14 cellular contexts compared by ENCODE assay signal in the genomic region with DNA sequence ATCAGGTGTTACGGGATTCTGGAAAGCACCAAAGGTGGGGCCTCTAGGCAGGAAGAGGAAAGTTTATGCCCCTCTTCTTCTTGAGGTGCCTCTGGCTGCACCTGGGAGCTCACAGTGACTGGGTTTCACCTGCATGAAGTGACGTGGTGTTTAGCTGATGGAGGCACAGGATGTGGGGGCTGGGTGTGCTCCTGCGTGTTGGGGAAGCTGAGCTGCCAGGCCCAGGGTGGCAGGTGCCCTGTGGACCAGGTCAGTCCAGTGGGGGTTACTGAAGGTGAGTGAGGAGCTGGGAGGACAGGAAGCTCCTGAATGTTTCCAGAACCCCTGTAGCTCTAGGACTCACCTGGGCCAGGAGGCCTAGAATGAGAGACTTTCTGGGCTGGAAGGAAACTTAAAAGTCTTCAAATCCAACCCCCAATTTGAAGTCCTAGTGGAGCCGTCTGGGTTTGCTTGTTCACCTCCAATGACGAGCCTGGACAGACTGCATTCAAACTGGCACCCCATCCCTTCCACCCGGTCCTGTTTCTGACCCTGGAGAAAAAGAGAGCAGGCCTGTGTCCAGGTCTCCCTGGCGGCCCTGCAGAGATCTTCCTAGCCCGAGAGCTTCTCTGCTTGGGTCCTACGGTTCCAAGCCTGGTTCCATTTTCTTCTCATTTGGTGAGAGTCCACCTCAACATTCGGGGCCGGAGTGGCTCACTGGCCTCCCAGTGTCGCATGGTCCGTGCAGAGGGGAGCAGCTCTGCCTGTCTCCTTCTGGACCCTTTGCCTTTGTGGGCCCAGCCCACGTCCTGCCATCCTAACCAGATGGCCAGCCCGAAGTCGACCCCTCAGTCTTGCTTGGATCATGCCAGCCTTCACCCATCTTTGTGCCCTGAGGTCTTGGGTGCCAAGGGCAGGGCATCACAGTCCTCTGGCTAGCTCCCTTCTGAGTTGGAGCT. TPM values are rescaled to one million over a fixed set of nuclear protein-coding genes. Genes with fewer than 3 reads are reported as not detected.
DNase-seq lines count a peak whose midpoint lies in the region; ATAC-seq, FAIRE-seq and TF ChIP-seq lines count a peak whose summit lies in the region.
"Had no signal": no experiment of that assay in that cellular context is flagged by ENCODE, and none has a peak within 500 bp of the region (broad histone marks: within the 10 kb centered on the region; RNA-seq: fewer than 3 reads in every experiment).

No MANE protein-coding gene starts in this region.

- H3K9me3 ChIP-seq in K562 (replicated peaks; ENCODE audit: control insufficient read depth, insufficient read depth, low read depth, low read length) = no peaks in the 10 kb centered on the region
- no peaks in the 10 kb centered on the region for H3K9me3 ChIP-seq in stomach
- no peaks in the 10 kb centered on the region for H3K9me3 ChIP-seq in psoas muscle
- H3K9me3 ChIP-seq: body of pancreas, esophagus muscularis mucosa, testis had no signal

- no peak overlapping the region for H3K4me2 ChIP-seq in K562 (ENCODE audit: insufficient read depth, low read length)

- H3K27me3 ChIP-seq in K562 (ENCODE audit: control insufficient read depth in 2 of 2, insufficient read depth in 2 of 2, low read length in 2 of 2) (no peaks in the 10 kb centered on the region), stomach (no peaks in the 10 kb centered on the region), psoas muscle (ENCODE audit: insufficient read depth in 3 of 3, low read length in 2 of 3) (no peaks in the 10 kb centered on the region)
- H3K27me3 ChIP-seq: body of pancreas, esophagus muscularis mucosa, testis had no signal

- DNase-seq in activated T-cell treated with anti-CD3 and anti-CD28 coated beads for 1 hour (ENCODE audit: low read depth) (peak; percentile 57), activated T-cell treated with anti-CD3 and anti-CD28 coated beads for 4 hours (no peak), T-helper 22 cell (ENCODE audit: low read depth) (peak; percentile 64), K562 (ENCODE audit: extremely low read depth in 1 of 4, low spot score in 3 of 4) (no peak), stomach (no peak), HuH-7.5 (ENCODE audit: low spot score) (no peak), NOMO-1 treated with DMSO at 0.1 percent for 48 hours (lab: John Stamatoyannopoulos, UW; ENCODE audit: unreplicated experiment) (no peak), psoas muscle (no peak)
- DNase-seq: nephron progenitor cell, PC-3, testis had no signal

- TF ChIP-seq POLR2A in K562 (conservative IDR thresholded peaks at IDR 0.05) (no peak), stomach (IDR thresholded peaks at IDR 0.05) (no peak)

- CTCF ChIA-PET in K562 (lab: Yijun Ruan, JAX; ENCODE audit: low intra/inter-chr PET ratio) = no interaction called here

- TF ChIP-seq EP300 in K562 (IDR thresholded peaks at IDR 0.05; ENCODE audit: low read length) = no peak
- TF ChIP-seq EP300 in stomach (IDR thresholded peaks at IDR 0.05) = no peak

- TF ChIP-seq CTCF in K562 (IDR thresholded peaks at IDR 0.05 in 2 of 3, conservative IDR thresholded peaks at IDR 0.05 in 1 of 3; ENCODE audit: insufficient read depth in 2 of 3, low read depth in 1 of 3, low read length in 3 of 3) (no peak), stomach (IDR thresholded peaks at IDR 0.05) (no peak), psoas muscle (IDR thresholded peaks at IDR 0.05) (no peak)

- peak overlapping the region in 1 of 2 experiments; percentile 69; a peak in 2 of 4 replicates for H3K9ac ChIP-seq in K562 (ENCODE audit: insufficient read depth in 1 of 2, low read depth in 2 of 2, low read length in 2 of 2)

- BruUV-seq in K562 (replicated peaks; lab: Mats Ljungman, UMichigan) = no TSS peak

- no peak for TF ChIP-seq RAD21 in K562 (CRISPR knock-in tag; conservative IDR thresholded peaks at IDR 0.05 in 1 of 2, IDR thresholded peaks at IDR 0.05 in 1 of 2)

- H3K9me1 ChIP-seq in K562 (ENCODE audit: control insufficient read depth, insufficient read depth, low read length) = no peaks in the 10 kb centered on the region

- H3K4me3 ChIP-seq in K562 = no peak overlapping the region
- H3K4me3 ChIP-seq in stomach = no peak overlapping the region
- H3K4me3 ChIP-seq in psoas muscle = no peak overlapping the region
- H3K4me3 ChIP-seq: body of pancreas, esophagus muscularis mucosa, testis had no signal

- no peak for FAIRE-seq in K562 (lab: Jason Lieb, UNC)
- FAIRE-seq: islet of Langerhans had no signal

- H3K36me3 ChIP-seq in K562 (ENCODE audit: control insufficient read depth, insufficient read depth, low read length) (no peaks in the 10 kb centered on the region), stomach (peaks cover 0 to 35% (median 22%) of the 10 kb centered on the region in 4 donors), psoas muscle (ENCODE audit: insufficient read depth in 1 of 2, low read depth in 1 of 2) (peaks cover 0 to 4% of the 10 kb centered on the region in 2 donors)

- POLR2A ChIA-PET in K562 (lab: Yijun Ruan, JAX) = interaction anchor here (0.7 to 22.9 kb wide), 6 partner anchors 11 to 60 kb away, joined by 3 to 464 read pairs (median 8); a partner anchor contains a TSS

- no peaks in the 10 kb centered on the region for H3K79me2 ChIP-seq in K562 (ENCODE audit: control insufficient read depth, insufficient read depth, low read length)

- no peaks in the 10 kb centered on the region for H4K20me1 ChIP-seq in K562 (replicated peaks; ENCODE audit: control insufficient read depth, insufficient read depth, low read length)

- in situ Hi-C loops in K562 (cut with MboI) = no loop called here

- intact Hi-C loops in K562 (cut with micrococcal nuclease) (no loop called here), stomach (cut with DNase I; ENCODE audit: low total_unique reads) (no loop called here), psoas muscle (cut with DNase I) (no loop called here)

- H2AFZ ChIP-seq in K562 (ENCODE audit: low read depth, low read length) = peak overlapping the region; percentile 20; the same call in 1 of the 2 replicates

- WGBS in K562 (ENCODE audit: insufficient coverage, low coverage, missing lambda C conversion rate) = 50% methylated on average over 16 of the region's 16 CpGs
- 84 to 92% (median 86%) methylated on average over 15 to 16 of the region's 16 CpGs for WGBS in stomach, 5 donors
- WGBS in psoas muscle, 3 donors = 84 to 91% (median 85%) methylated on average over 16 of the region's 16 CpGs

- H3K4me1 ChIP-seq in K562 (replicated peaks in 1 of 2; ENCODE audit: control insufficient read depth in 2 of 2, insufficient read depth in 2 of 2, low read length in 2 of 2) (peaks cover 23 to 26% of the 10 kb centered on the region in 2 experiments; a peak in 4 of 5 replicates), stomach (no peaks in the 10 kb centered on the region), psoas muscle (no peaks in the 10 kb centered on the region)
- H3K4me1 ChIP-seq: body of pancreas, esophagus muscularis mucosa, testis had no signal

- ATAC-seq in K562 (no peak; the same call in 1 of the 3 replicates), psoas muscle (no peak)
- ATAC-seq: body of pancreas, PC-3 had no signal

- H3K27ac ChIP-seq in K562 (ENCODE audit: extremely low read depth, low read depth, low read length) (no peak overlapping the region), stomach (peak overlapping the region in 4 of 5 donors; percentile 20 to 51 (median 26)), psoas muscle (no peak overlapping the region)
- H3K27ac ChIP-seq: body of pancreas, esophagus muscularis mucosa, testis had no signal

RNA-seq across cellular contexts. Expression of a gene that starts 22.3 kb away (rescaled TPM):
- total RNA-seq in K562 (2011; cell fraction: chromatin; rRNA removed; ENCODE audit: low replicate concordance) = 2.6 and 5.9 TPM in 2 replicates
- 3.0 and 4.3 TPM in 2 replicates for total RNA-seq in K562 (2011; cell fraction: nucleolus; rRNA removed)
- 2.1 and 2.3 TPM in 2 replicates for total RNA-seq in K562 (2011; cell fraction: nucleoplasm; rRNA removed)
- total RNA-seq in K562 (2014; rRNA removed) = not detected in 2 replicates
- 0.04 TPM in 1 of 2 replicates, not detected in the other for total RNA-seq in K562 (2014; rRNA removed; fragmentation: Illumina TruSeq; extraction: Trizol)
- total RNA-seq in K562 (2015; rRNA removed; fragmentation: Illumina TruSeq; extraction: Trizol) = 0.04 TPM in 1 of 2 replicates, not detected in the other
- total RNA-seq in K562 (2021) = 0.38 and 0.47 TPM in 2 replicates
- 0.37 and 1.1 TPM in 2 replicates for polyA plus RNA-seq in K562 (2011; rRNA removed)
- polyA plus RNA-seq in K562 (2011; cell fraction: cytosol; rRNA removed) = 0.29 and 1.3 TPM in 2 replicates
- polyA plus RNA-seq in K562 (2011; cell fraction: nucleus; rRNA removed) = 0.18 and 1.4 TPM in 2 replicates
- 0.13 and 0.18 TPM in 2 replicates for polyA plus RNA-seq in K562 (2012)
- 0.06 and 0.12 TPM in 2 replicates for polyA plus RNA-seq in K562 (2014; fragmentation: Illumina TruSeq; extraction: Trizol)
- polyA plus RNA-seq in K562 (2014; fragmentation: Nextera tagmentation; extraction: Ambion mirVana) = under 1 TPM in 1 of 2 experiments, not detected in 1; 0.01 TPM
- polyA plus RNA-seq in K562 (2014; rRNA removed) = 0.01 and 0.03 TPM in 2 replicates
- 1.3 and 3.1 TPM in 2 replicates for polyA minus RNA-seq in K562 (2011; rRNA and poly(A)+ RNA removed)
- polyA minus RNA-seq in K562 (2011; cell fraction: cytosol; rRNA and poly(A)+ RNA removed) = 0.76 TPM in 1 of 2 replicates, not detected in the other
- polyA minus RNA-seq in K562 (2011; cell fraction: nucleus; rRNA and poly(A)+ RNA removed) = 0.89 and 2.3 TPM in 2 replicates
- 10 to 100 TPM in 1 of 5 donors, 1 to 10 TPM in 3, under 1 TPM in 1; 0.58 to 10.3 (median 2.8) TPM for total RNA-seq in stomach
- 1 to 10 TPM; 2.3 to 6.8 (median 3.7) TPM for polyA plus RNA-seq in stomach
- total RNA-seq in psoas muscle = 1 to 10 TPM in 2 of 4 donors, under 1 TPM in 2; 0.73 to 2.0 (median 0.99) TPM
- 1 to 10 TPM in 1 of 3 donors, under 1 TPM in 2; 0.55 to 1.3 (median 0.95) TPM for polyA plus RNA-seq in psoas muscle

RNA-seq across cellular contexts. Expression of a gene that starts 27.3 kb away (rescaled TPM):
- total RNA-seq in K562 (2011; cell fraction: chromatin; rRNA removed; ENCODE audit: low replicate concordance) = 622 and 1,187 TPM in 2 replicates
- total RNA-seq in K562 (2011; cell fraction: nucleolus; rRNA removed) = 570 and 625 TPM in 2 replicates
- 592 and 663 TPM in 2 replicates for total RNA-seq in K562 (2011; cell fraction: nucleoplasm; rRNA removed)
- 255 and 312 TPM in 2 replicates for total RNA-seq in K562 (2014; rRNA removed)
- 191 and 211 TPM in 2 replicates for total RNA-seq in K562 (2014; rRNA removed; fragmentation: Illumina TruSeq; extraction: Trizol)
- 240 and 241 TPM in 2 replicates for total RNA-seq in K562 (2015; rRNA removed; fragmentation: Illumina TruSeq; extraction: Trizol)
- total RNA-seq in K562 (2021) = 372 and 373 TPM in 2 replicates
- 403 and 414 TPM in 2 replicates for polyA plus RNA-seq in K562 (2011; rRNA removed)
- polyA plus RNA-seq in K562 (2011; cell fraction: cytosol; rRNA removed) = 475 and 721 TPM in 2 replicates
- polyA plus RNA-seq in K562 (2011; cell fraction: nucleus; rRNA removed) = 1,109 and 1,436 TPM in 2 replicates
- polyA plus RNA-seq in K562 (2012) = 275 and 342 TPM in 2 replicates
- polyA plus RNA-seq in K562 (2014; fragmentation: Illumina TruSeq; extraction: Trizol) = 292 and 365 TPM in 2 replicates
- polyA plus RNA-seq in K562 (2014; fragmentation: Nextera tagmentation; extraction: Ambion mirVana) = 100 to 1,000 TPM in 1 of 2 experiments, 10 to 100 TPM in 1; 95.8 to 140 TPM
- 312 TPM in 2 replicates for polyA plus RNA-seq in K562 (2014; rRNA removed)
- 333 and 440 TPM in 2 replicates for polyA minus RNA-seq in K562 (2011; rRNA and poly(A)+ RNA removed)
- 286 and 300 TPM in 2 replicates for polyA minus RNA-seq in K562 (2011; cell fraction: cytosol; rRNA and poly(A)+ RNA removed)
- 297 and 330 TPM in 2 replicates for polyA minus RNA-seq in K562 (2011; cell fraction: nucleus; rRNA and poly(A)+ RNA removed)
- 100 to 1,000 TPM in 1 of 5 donors, 10 to 100 TPM in 4; 13.3 to 251 (median 26.8) TPM for total RNA-seq in stomach
- polyA plus RNA-seq in stomach = 10 to 100 TPM; 10.7 to 28.3 (median 27.6) TPM
- 10 to 100 TPM in 2 of 4 donors, 1 to 10 TPM in 2; 6.8 to 14.8 (median 9.8) TPM for total RNA-seq in psoas muscle
- polyA plus RNA-seq in psoas muscle = 10 to 100 TPM in 2 of 3 donors, 1 to 10 TPM in 1; 8.2 to 12.3 (median 12.2) TPM

Comparison
In these comparisons a context has a peak if more than half of its experiments do, and no peak if none do; other contexts are left out.
1. DNase-seq: peak in activated T-cell treated with anti-CD3 and anti-CD28 coated beads for 1 hour (single experiment) and T-helper 22 cell (single experiment); none in activated T-cell treated with anti-CD3 and anti-CD28 coated beads for 4 hours (single experiment), K562 (0 of 4), stomach (single experiment), HuH-7.5 (single experiment), NOMO-1 treated with DMSO at 0.1 percent for 48 hours (single experiment) and psoas muscle (0 of 2).
2. H3K27ac ChIP-seq: peak in stomach (4 of 5); none in K562 (single experiment) and psoas muscle (single experiment).